ENCODE assay signal across 7 cellular contexts in genomic region chr9:1875921-1876448, GRCh38.
DNase-seq lines count a peak whose midpoint lies in the region; ATAC-seq and TF ChIP-seq lines count a peak whose summit lies in the region.

No MANE protein-coding gene starts in this region.

- H3K79me2 ChIP-seq in smooth muscle cell (ENCODE audit: low read depth) = no peaks in the 10 kb centered on the region

- H3K27me3 ChIP-seq in smooth muscle cell (ENCODE audit: low read depth) = no peaks in the 10 kb centered on the region

- WGBS in smooth muscle cell (ENCODE audit: low lambda C conversion rate) = 90% methylated on average over 5 of the region's 5 CpGs

- H3F3A ChIP-seq in smooth muscle cell (ENCODE audit: low read depth) = no peaks in the 10 kb centered on the region

- H3K4me3 ChIP-seq in smooth muscle cell = no peak overlapping the region

- no peak overlapping the region for H3K27ac ChIP-seq in smooth muscle cell (ENCODE audit: low read depth)

- H3K9ac ChIP-seq in smooth muscle cell (ENCODE audit: low read depth) = no peak overlapping the region

- ATAC-seq in GM19043 (IDR thresholded peaks at IDR 0.05; ENCODE audit: low read depth, unreplicated experiment) = peak; percentile 59
- peak; percentile 54 for ATAC-seq in HG02623 (IDR thresholded peaks at IDR 0.05; ENCODE audit: unreplicated experiment)

- no peaks in the 10 kb centered on the region for H3K4me1 ChIP-seq in smooth muscle cell (ENCODE audit: low read depth)

- TF ChIP-seq CTCF in smooth muscle cell (IDR thresholded peaks at IDR 0.05; ENCODE audit: borderline replicate concordance, insufficient read depth, poor library complexity, severe bottlenecking) = no peak

- H3K4me2 ChIP-seq in smooth muscle cell = no peak overlapping the region

- DNase-seq in RPMI8226 (peak; percentile 76), smooth muscle cell (lab: John Stamatoyannopoulos, UW; ENCODE audit: unreplicated experiment) (no peak), medulla oblongata (ENCODE audit: extremely low spot score) (no peak), NCI-H146 (lab: John Stamatoyannopoulos, UW) (no peak)
- DNase-seq in stimulated activated CD8-positive, alpha-beta memory T cell treated with anti-CD3 and anti-CD28 coated beads, Interleukin-12 subunit alpha, Interleukin-12 subunit beta, amount 100 ng/mL, for 24 hours (ENCODE audit: extremely low read depth) = peak; percentile 33

- H2AFZ ChIP-seq in smooth muscle cell (ENCODE audit: low read depth) = no peak overlapping the region

- no peaks in the 10 kb centered on the region for H4K20me1 ChIP-seq in smooth muscle cell (ENCODE audit: low read depth)

- no peaks in the 10 kb centered on the region for H3K9me3 ChIP-seq in smooth muscle cell (replicated peaks; ENCODE audit: low read depth)

- H3K36me3 ChIP-seq in smooth muscle cell (ENCODE audit: low read depth) = no peaks in the 10 kb centered on the region

Comparison
In these comparisons a context has a peak if more than half of its experiments do, and no peak if none do; other contexts are left out.
1. DNase-seq: peak in RPMI8226 (single experiment) and stimulated activated CD8-positive, alpha-beta memory T cell treated with anti-CD3 and anti-CD28 coated beads, Interleukin-12 subunit alpha, Interleukin-12 subunit beta, amount 100 ng/mL, for 24 hours (single experiment); none in smooth muscle cell (single experiment), medulla oblongata (single experiment) and NCI-H146 (single experiment).